ENCODE assay signal across 1 cellular context in the genomic region with DNA sequence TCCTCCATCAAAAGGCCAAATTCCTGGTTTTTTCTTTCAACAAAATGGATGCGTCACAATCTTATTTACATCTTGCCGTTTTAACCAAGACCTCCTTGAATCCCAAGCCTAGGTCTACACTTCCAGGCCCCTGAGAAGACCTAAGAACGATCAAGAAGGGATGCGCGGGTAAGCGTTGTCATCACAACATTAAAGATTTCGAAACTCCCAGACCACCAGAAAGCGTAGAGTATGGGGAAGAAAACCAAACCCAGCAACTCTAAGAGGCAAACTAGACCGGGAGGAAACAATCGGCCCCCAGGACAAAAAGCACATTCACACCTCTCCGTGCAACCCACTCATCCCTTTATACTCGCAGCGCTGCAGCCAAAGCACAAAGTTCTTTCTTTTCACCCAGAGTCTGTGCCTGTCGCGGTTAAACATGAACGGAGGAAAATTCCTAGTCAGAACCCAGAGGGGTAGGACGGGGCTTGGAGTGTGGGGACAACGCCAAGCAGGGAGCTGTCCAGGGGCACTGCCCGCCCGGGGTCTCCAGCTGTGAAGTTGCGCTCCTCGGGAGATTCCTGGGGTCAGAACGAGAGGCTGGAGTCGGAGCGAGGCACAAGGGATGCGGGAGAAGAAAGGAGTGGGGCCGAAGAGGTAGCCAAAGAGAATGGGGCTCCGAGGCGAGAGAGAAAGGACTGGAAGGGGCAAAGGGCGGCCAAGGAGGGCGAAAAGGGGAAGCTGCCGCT.
A peak's percentile ranks its signal among the peaks of the same experiment; 100 is the strongest.
TF ChIP-seq lines count a peak whose summit lies in the region.

No MANE protein-coding gene starts in this region.

TF ChIP-seq in GM12878, 131 proteins besides CTCF, POLR2A, EP300 and RAD21 (continues in another document):
- TF ChIP-seq NFIC (IDR thresholded peaks at IDR 0.05; ENCODE audit: low read depth, low read length), result no peak
- TF ChIP-seq TCF12 (IDR thresholded peaks at IDR 0.05; ENCODE audit: low read depth, low read length), result no peak
- TF ChIP-seq IKZF2 (IDR thresholded peaks at IDR 0.05), result peak; percentile 43 to 47; a peak in 3 of 4 replicates
- TF ChIP-seq SPI1 (IDR thresholded peaks at IDR 0.05; ENCODE audit: borderline replicate concordance, insufficient read depth, low read depth, low read length), result peak; percentile 54; the same call in 1 of the 2 replicates
- TF ChIP-seq HDGF (IDR thresholded peaks at IDR 0.05), result peak; percentile 73; the same call in 1 of the 2 replicates
- no peak for TF ChIP-seq BHLHE40 (IDR thresholded peaks at IDR 0.05; ENCODE audit: borderline replicate concordance in 1 of 2, low read depth in 2 of 2, low read length in 1 of 2)
- TF ChIP-seq NBN (IDR thresholded peaks at IDR 0.05), result 0 out of 2 replicates have a peak, but pooled peaks have one; percentile 39
- no peak for TF ChIP-seq CBFB (IDR thresholded peaks at IDR 0.05; ENCODE audit: low read depth)
- TF ChIP-seq, protein P1, sequence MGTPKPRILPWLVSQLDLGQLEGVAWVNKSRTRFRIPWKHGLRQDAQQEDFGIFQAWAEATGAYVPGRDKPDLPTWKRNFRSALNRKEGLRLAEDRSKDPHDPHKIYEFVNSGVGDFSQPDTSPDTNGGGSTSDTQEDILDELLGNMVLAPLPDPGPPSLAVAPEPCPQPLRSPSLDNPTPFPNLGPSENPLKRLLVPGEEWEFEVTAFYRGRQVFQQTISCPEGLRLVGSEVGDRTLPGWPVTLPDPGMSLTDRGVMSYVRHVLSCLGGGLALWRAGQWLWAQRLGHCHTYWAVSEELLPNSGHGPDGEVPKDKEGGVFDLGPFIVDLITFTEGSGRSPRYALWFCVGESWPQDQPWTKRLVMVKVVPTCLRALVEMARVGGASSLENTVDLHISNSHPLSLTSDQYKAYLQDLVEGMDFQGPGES (IDR thresholded peaks at IDR 0.05), result no peak
- TF ChIP-seq CHD4 (IDR thresholded peaks at IDR 0.05), result no peak
- no peak for TF ChIP-seq POLR2AphosphoS5 (IDR thresholded peaks at IDR 0.05; ENCODE audit: low read length)
- no peak for TF ChIP-seq STAT3 (IDR thresholded peaks at IDR 0.05; ENCODE audit: low read depth, low read length)
- TF ChIP-seq ZNF217 (IDR thresholded peaks at IDR 0.05), result no peak
- TF ChIP-seq POLR2AphosphoS2 (IDR thresholded peaks at IDR 0.05; ENCODE audit: low read depth, low read length), result no peak
- TF ChIP-seq RFX5 (IDR thresholded peaks at IDR 0.05; ENCODE audit: low read depth, low read length), result no peak
- no peak for TF ChIP-seq ZNF622 (IDR thresholded peaks at IDR 0.05)
- no peak for TF ChIP-seq CBX5 (IDR thresholded peaks at IDR 0.05; ENCODE audit: low read depth)
- TF ChIP-seq EED (IDR thresholded peaks at IDR 0.05; ENCODE audit: low read depth), result no peak
- TF ChIP-seq, protein P2, sequence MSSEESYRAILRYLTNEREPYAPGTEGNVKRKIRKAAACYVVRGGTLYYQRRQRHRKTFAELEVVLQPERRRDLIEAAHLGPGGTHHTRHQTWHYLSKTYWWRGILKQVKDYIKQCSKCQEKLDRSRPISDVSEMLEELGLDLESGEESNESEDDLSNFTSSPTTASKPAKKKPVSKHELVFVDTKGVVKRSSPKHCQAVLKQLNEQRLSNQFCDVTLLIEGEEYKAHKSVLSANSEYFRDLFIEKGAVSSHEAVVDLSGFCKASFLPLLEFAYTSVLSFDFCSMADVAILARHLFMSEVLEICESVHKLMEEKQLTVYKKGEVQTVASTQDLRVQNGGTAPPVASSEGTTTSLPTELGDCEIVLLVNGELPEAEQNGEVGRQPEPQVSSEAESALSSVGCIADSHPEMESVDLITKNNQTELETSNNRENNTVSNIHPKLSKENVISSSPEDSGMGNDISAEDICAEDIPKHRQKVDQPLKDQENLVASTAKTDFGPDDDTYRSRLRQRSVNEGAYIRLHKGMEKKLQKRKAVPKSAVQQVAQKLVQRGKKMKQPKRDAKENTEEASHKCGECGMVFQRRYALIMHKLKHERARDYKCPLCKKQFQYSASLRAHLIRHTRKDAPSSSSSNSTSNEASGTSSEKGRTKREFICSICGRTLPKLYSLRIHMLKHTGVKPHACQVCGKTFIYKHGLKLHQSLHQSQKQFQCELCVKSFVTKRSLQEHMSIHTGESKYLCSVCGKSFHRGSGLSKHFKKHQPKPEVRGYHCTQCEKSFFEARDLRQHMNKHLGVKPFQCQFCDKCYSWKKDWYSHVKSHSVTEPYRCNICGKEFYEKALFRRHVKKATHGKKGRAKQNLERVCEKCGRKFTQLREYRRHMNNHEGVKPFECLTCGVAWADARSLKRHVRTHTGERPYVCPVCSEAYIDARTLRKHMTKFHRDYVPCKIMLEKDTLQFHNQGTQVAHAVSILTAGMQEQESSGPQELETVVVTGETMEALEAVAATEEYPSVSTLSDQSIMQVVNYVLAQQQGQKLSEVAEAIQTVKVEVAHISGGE (CRISPR knock-in tag; IDR thresholded peaks at IDR 0.05), result no peak
- TF ChIP-seq, protein P3, sequence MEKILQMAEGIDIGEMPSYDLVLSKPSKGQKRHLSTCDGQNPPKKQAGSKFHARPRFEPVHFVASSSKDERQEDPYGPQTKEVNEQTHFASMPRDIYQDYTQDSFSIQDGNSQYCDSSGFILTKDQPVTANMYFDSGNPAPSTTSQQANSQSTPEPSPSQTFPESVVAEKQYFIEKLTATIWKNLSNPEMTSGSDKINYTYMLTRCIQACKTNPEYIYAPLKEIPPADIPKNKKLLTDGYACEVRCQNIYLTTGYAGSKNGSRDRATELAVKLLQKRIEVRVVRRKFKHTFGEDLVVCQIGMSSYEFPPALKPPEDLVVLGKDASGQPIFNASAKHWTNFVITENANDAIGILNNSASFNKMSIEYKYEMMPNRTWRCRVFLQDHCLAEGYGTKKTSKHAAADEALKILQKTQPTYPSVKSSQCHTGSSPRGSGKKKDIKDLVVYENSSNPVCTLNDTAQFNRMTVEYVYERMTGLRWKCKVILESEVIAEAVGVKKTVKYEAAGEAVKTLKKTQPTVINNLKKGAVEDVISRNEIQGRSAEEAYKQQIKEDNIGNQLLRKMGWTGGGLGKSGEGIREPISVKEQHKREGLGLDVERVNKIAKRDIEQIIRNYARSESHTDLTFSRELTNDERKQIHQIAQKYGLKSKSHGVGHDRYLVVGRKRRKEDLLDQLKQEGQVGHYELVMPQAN (conservative IDR thresholded peaks at IDR 0.05), result no peak
- TF ChIP-seq PAX8 (IDR thresholded peaks at IDR 0.05), result no peak
- TF ChIP-seq HDAC2 (IDR thresholded peaks at IDR 0.05), result no peak
- TF ChIP-seq, protein P4, sequence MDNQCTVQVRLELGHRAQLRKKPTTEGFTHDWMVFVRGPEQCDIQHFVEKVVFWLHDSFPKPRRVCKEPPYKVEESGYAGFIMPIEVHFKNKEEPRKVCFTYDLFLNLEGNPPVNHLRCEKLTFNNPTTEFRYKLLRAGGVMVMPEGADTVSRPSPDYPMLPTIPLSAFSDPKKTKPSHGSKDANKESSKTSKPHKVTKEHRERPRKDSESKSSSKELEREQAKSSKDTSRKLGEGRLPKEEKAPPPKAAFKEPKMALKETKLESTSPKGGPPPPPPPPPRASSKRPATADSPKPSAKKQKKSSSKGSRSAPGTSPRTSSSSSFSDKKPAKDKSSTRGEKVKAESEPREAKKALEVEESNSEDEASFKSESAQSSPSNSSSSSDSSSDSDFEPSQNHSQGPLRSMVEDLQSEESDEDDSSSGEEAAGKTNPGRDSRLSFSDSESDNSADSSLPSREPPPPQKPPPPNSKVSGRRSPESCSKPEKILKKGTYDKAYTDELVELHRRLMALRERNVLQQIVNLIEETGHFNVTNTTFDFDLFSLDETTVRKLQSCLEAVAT (IDR thresholded peaks at IDR 0.05), result peak; percentile 44; the same call in 1 of the 2 replicates
- no peak for TF ChIP-seq CBX3 (IDR thresholded peaks at IDR 0.05; ENCODE audit: borderline replicate concordance, low read depth)
- TF ChIP-seq MYB (IDR thresholded peaks at IDR 0.05; ENCODE audit: borderline replicate concordance, low read depth, low read length), result no peak
- TF ChIP-seq, protein P5, sequence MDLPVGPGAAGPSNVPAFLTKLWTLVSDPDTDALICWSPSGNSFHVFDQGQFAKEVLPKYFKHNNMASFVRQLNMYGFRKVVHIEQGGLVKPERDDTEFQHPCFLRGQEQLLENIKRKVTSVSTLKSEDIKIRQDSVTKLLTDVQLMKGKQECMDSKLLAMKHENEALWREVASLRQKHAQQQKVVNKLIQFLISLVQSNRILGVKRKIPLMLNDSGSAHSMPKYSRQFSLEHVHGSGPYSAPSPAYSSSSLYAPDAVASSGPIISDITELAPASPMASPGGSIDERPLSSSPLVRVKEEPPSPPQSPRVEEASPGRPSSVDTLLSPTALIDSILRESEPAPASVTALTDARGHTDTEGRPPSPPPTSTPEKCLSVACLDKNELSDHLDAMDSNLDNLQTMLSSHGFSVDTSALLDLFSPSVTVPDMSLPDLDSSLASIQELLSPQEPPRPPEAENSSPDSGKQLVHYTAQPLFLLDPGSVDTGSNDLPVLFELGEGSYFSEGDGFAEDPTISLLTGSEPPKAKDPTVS (IDR thresholded peaks at IDR 0.05; ENCODE audit: low read depth, low read length), result no peak
- TF ChIP-seq, protein P6, sequence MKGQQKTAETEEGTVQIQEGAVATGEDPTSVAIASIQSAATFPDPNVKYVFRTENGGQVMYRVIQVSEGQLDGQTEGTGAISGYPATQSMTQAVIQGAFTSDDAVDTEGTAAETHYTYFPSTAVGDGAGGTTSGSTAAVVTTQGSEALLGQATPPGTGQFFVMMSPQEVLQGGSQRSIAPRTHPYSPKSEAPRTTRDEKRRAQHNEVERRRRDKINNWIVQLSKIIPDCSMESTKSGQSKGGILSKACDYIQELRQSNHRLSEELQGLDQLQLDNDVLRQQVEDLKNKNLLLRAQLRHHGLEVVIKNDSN (IDR thresholded peaks at IDR 0.05; ENCODE audit: borderline replicate concordance, extremely low read length, insufficient read depth, low read depth, low read length), result no peak
- 0 out of 2 replicates have a peak, but pooled peaks have one; percentile 15 for TF ChIP-seq GATAD2B (conservative IDR thresholded peaks at IDR 0.05; ENCODE audit: low read depth)
- no peak for TF ChIP-seq BRCA1 (IDR thresholded peaks at IDR 0.05; ENCODE audit: low read depth, low read length)
- TF ChIP-seq TCF3 (IDR thresholded peaks at IDR 0.05; ENCODE audit: borderline replicate concordance, insufficient read depth, low read depth, low read length), result no peak
- TF ChIP-seq HDAC6 (IDR thresholded peaks at IDR 0.05; ENCODE audit: unreplicated experiment), result no peak
- TF ChIP-seq KDM1A (IDR thresholded peaks at IDR 0.05; ENCODE audit: borderline replicate concordance), result no peak
- TF ChIP-seq CHD2 (IDR thresholded peaks at IDR 0.05; ENCODE audit: borderline replicate concordance, low read depth, low read length), result no peak
- TF ChIP-seq, protein P7, sequence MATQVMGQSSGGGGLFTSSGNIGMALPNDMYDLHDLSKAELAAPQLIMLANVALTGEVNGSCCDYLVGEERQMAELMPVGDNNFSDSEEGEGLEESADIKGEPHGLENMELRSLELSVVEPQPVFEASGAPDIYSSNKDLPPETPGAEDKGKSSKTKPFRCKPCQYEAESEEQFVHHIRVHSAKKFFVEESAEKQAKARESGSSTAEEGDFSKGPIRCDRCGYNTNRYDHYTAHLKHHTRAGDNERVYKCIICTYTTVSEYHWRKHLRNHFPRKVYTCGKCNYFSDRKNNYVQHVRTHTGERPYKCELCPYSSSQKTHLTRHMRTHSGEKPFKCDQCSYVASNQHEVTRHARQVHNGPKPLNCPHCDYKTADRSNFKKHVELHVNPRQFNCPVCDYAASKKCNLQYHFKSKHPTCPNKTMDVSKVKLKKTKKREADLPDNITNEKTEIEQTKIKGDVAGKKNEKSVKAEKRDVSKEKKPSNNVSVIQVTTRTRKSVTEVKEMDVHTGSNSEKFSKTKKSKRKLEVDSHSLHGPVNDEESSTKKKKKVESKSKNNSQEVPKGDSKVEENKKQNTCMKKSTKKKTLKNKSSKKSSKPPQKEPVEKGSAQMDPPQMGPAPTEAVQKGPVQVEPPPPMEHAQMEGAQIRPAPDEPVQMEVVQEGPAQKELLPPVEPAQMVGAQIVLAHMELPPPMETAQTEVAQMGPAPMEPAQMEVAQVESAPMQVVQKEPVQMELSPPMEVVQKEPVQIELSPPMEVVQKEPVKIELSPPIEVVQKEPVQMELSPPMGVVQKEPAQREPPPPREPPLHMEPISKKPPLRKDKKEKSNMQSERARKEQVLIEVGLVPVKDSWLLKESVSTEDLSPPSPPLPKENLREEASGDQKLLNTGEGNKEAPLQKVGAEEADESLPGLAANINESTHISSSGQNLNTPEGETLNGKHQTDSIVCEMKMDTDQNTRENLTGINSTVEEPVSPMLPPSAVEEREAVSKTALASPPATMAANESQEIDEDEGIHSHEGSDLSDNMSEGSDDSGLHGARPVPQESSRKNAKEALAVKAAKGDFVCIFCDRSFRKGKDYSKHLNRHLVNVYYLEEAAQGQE (IDR thresholded peaks at IDR 0.05; ENCODE audit: low read depth, low read length), result peak; percentile 51; the same call in 1 of the 2 replicates
- no peak; the same call in 1 of the 2 replicates for TF ChIP-seq MTA2 (IDR thresholded peaks at IDR 0.05; ENCODE audit: low read depth)
- no peak for TF ChIP-seq BACH1 (IDR thresholded peaks at IDR 0.05; ENCODE audit: borderline replicate concordance)
- TF ChIP-seq, protein P8, sequence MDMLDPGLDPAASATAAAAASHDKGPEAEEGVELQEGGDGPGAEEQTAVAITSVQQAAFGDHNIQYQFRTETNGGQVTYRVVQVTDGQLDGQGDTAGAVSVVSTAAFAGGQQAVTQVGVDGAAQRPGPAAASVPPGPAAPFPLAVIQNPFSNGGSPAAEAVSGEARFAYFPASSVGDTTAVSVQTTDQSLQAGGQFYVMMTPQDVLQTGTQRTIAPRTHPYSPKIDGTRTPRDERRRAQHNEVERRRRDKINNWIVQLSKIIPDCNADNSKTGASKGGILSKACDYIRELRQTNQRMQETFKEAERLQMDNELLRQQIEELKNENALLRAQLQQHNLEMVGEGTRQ (IDR thresholded peaks at IDR 0.05; ENCODE audit: borderline replicate concordance, low read depth, low read length), result no peak
- no peak for TF ChIP-seq ZNF24 (IDR thresholded peaks at IDR 0.05)
- no peak for TF ChIP-seq MEF2B (IDR thresholded peaks at IDR 0.05; ENCODE audit: partially characterized antibody, poor library complexity, severe bottlenecking)
- TF ChIP-seq, protein P9, sequence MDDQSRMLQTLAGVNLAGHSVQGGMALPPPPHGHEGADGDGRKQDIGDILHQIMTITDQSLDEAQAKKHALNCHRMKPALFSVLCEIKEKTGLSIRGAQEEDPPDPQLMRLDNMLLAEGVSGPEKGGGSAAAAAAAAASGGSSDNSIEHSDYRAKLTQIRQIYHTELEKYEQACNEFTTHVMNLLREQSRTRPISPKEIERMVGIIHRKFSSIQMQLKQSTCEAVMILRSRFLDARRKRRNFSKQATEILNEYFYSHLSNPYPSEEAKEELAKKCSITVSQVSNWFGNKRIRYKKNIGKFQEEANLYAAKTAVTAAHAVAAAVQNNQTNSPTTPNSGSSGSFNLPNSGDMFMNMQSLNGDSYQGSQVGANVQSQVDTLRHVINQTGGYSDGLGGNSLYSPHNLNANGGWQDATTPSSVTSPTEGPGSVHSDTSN (IDR thresholded peaks at IDR 0.05; ENCODE audit: insufficient replicate concordance, low read depth, low read length), result no peak
- no peak for TF ChIP-seq RAD51 (IDR thresholded peaks at IDR 0.05)
- TF ChIP-seq, protein P10, sequence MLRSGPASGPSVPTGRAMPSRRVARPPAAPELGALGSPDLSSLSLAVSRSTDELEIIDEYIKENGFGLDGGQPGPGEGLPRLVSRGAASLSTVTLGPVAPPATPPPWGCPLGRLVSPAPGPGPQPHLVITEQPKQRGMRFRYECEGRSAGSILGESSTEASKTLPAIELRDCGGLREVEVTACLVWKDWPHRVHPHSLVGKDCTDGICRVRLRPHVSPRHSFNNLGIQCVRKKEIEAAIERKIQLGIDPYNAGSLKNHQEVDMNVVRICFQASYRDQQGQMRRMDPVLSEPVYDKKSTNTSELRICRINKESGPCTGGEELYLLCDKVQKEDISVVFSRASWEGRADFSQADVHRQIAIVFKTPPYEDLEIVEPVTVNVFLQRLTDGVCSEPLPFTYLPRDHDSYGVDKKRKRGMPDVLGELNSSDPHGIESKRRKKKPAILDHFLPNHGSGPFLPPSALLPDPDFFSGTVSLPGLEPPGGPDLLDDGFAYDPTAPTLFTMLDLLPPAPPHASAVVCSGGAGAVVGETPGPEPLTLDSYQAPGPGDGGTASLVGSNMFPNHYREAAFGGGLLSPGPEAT (IDR thresholded peaks at IDR 0.05; ENCODE audit: low read depth), result no peak
